In genomic region chr5:39024005-39024404, GRCh38 we compare ENCODE assay signal across 1 cellular context.
TF ChIP-seq lines count a peak whose summit lies in the region.

No MANE protein-coding gene starts in this region.

TF ChIP-seq in IMR-90, 13 proteins besides CTCF, POLR2A, EP300 and RAD21 (continued from another document):
- no peak for TF ChIP-seq MAZ (IDR thresholded peaks at IDR 0.05; ENCODE audit: borderline replicate concordance, low read depth, low read length)
- no peak for TF ChIP-seq RCOR1 (IDR thresholded peaks at IDR 0.05; ENCODE audit: insufficient replicate concordance, low read length)
TF ChIP-seq in IMR-90: peak in this region for 0.
